Comparison of ENCODE assay signal across 8 cellular contexts in genomic region chr11:94511932-94512781, GRCh38. TPM values are rescaled to one million over a fixed set of nuclear protein-coding genes. Genes with fewer than 3 reads are reported as not detected.
DNase-seq lines count a peak whose midpoint lies in the region; ATAC-seq, FAIRE-seq and TF ChIP-seq lines count a peak whose summit lies in the region.

A gene with protein sequence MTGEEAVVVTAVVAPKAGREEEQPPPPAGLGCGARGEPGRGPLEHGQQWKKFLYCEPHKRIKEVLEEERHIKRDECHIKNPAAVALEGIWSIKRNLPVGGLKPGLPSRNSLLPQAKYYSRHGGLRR (plus strand): TSS chr11:94512461. CDS start chr11:94512529, 68 bp downstream.

- H3K27ac ChIP-seq in muscle layer of duodenum (ENCODE audit: low read length) = no peak within 1 kb of the TSS

- peak within 1 kb of the TSS; percentile 73 for H3K4me3 Mint-ChIP-seq in activated T-cell treated with anti-CD3 and anti-CD28 coated beads, Interleukin-2, amount 50 U/mL, for 4 hours

- H3K9me3 ChIP-seq in muscle layer of duodenum (ENCODE audit: control insufficient read depth in 1 of 2, low read length in 2 of 2) = no peaks in the 10 kb centered on the region

- no peaks in the 10 kb centered on the region for H3K36me3 ChIP-seq in muscle layer of duodenum (ENCODE audit: control insufficient read depth in 1 of 2, insufficient read depth in 2 of 2, low read length in 2 of 2)

- no peaks in the 10 kb centered on the region for H3K36me3 Mint-ChIP-seq in activated T-cell treated with anti-CD3 and anti-CD28 coated beads, Interleukin-2, amount 50 U/mL, for 4 hours (ENCODE audit: insufficient read depth)

- no peak for TF ChIP-seq POLR2A in GM12892 (IDR thresholded peaks at IDR 0.05; ENCODE audit: low read depth, low read length)

- H3K9me3 Mint-ChIP-seq in activated T-cell treated with anti-CD3 and anti-CD28 coated beads, Interleukin-2, amount 50 U/mL, for 4 hours = no peaks in the 10 kb centered on the region

- no peaks in the 10 kb centered on the region for H3K27me3 ChIP-seq in muscle layer of duodenum (ENCODE audit: low read depth, low read length)

- peak; percentile 23 for DNase-seq in GM12892 (ENCODE audit: insufficient read length)
- peak; percentile 26 for DNase-seq in NCI-H510A treated with DMSO at 0.1 percent for 48 hours (lab: John Stamatoyannopoulos, UW)
- DNase-seq in activated T-cell treated with anti-CD3 and anti-CD28 coated beads, Interleukin-2, amount 50 U/mL, for 4 hours = peak; percentile 57
- peak; percentile 29 for DNase-seq in fibroblast of gingiva (ENCODE audit: low read depth)
- peak; percentile 24 for DNase-seq in stimulated activated CD8-positive, alpha-beta memory T cell treated with anti-CD3 and anti-CD28 coated beads, Interleukin-7, amount 100 ng/mL, for 24 hours (ENCODE audit: low read depth)
- no peak for DNase-seq in NCI-H2171 treated with DMSO at 0.1 percent for 48 hours (lab: John Stamatoyannopoulos, UW)

- H3K4me3 ChIP-seq in muscle layer of duodenum (ENCODE audit: low read depth in 1 of 2, low read length in 2 of 2) = peak within 1 kb of the TSS; percentile 63 to 79

- FAIRE-seq in GM12892 (lab: Jason Lieb, UNC) = no peak

- peaks cover 27% of the 10 kb centered on the region for H3K27me3 Mint-ChIP-seq in activated T-cell treated with anti-CD3 and anti-CD28 coated beads, Interleukin-2, amount 50 U/mL, for 4 hours (ENCODE audit: low read depth)

- peaks cover 12% of the 10 kb centered on the region for H3K4me1 Mint-ChIP-seq in activated T-cell treated with anti-CD3 and anti-CD28 coated beads, Interleukin-2, amount 50 U/mL, for 4 hours (ENCODE audit: low read depth)

- no peaks in the 10 kb centered on the region for H3K4me1 ChIP-seq in muscle layer of duodenum (ENCODE audit: control insufficient read depth in 1 of 2, insufficient read depth in 2 of 2, low read length in 2 of 2)

- peak; percentile 94 for ATAC-seq in HG02763 (IDR thresholded peaks at IDR 0.05; ENCODE audit: unreplicated experiment)
- peak; percentile 84 to 87 for ATAC-seq in activated T-cell treated with anti-CD3 and anti-CD28 coated beads, Interleukin-2, amount 50 U/mL, for 4 hours

RNA-seq across cellular contexts. Expression of the gene that starts here (rescaled TPM):
- not detected for polyA plus RNA-seq in GM12892 (2012; ENCODE audit: missing spikeins)
- not detected for total RNA-seq in activated T-cell treated with anti-CD3 and anti-CD28 coated beads, Interleukin-2, amount 50 U/mL, for 4 hours

Comparison
In these comparisons a context has a peak if more than half of its experiments do, and no peak if none do; other contexts are left out.
1. Peak in DNase-seq and ATAC-seq in activated T-cell treated with anti-CD3 and anti-CD28 coated beads, Interleukin-2, amount 50 U/mL, for 4 hours; RNA of the gene not detected or under 1 TPM.